In genomic region chr14:104429291-104429861, GRCh38 we compare ENCODE assay signal across 18 cellular contexts.
DNase-seq lines count a peak whose midpoint lies in the region; ATAC-seq lines count a peak whose summit lies in the region.
"Had no signal": no experiment of that assay in that cellular context is flagged by ENCODE, and none has a peak within 500 bp of the region (broad histone marks: within the 10 kb centered on the region; RNA-seq: fewer than 3 reads in every experiment).

No MANE protein-coding gene starts in this region.

- CTCF ChIA-PET in activated CD4-positive, alpha-beta T cell treated with anti-CD3 and anti-CD28 coated beads, Interleukin-2, amount 10 ng/mL, durations not matched to agents 7 days and 5 days (lab: Charles Lee): no interaction called here

- H3K4me3 ChIP-seq in BLaER1: no peak overlapping the region
- H3K4me3 ChIP-seq: heart left ventricle, lung, right lobe of liver had no signal

- no peaks in the 10 kb centered on the region for H3K9me3 ChIP-seq in BLaER1
- H3K9me3 ChIP-seq: heart left ventricle, right lobe of liver had no signal

- no peaks in the 10 kb centered on the region for H3K36me3 Mint-ChIP-seq in activated CD4-positive, alpha-beta T cell treated with anti-CD3 and anti-CD28 coated beads, Interleukin-2, amount 10 ng/mL, durations not matched to agents 7 days and 5 days (ENCODE audit: low read depth)

- peak overlapping the region; percentile 42 for H3K4me2 ChIP-seq in BLaER1

- H4K20me1 ChIP-seq in BLaER1: no peaks in the 10 kb centered on the region

- peaks cover 76% of the 10 kb centered on the region for H3K4me1 ChIP-seq in BLaER1
- H3K4me1 ChIP-seq: right lobe of liver had no signal

- no peak overlapping the region for H3K27ac Mint-ChIP-seq in activated CD4-positive, alpha-beta T cell treated with anti-CD3 and anti-CD28 coated beads, Interleukin-2, amount 10 ng/mL, durations not matched to agents 7 days and 5 days

- no peaks in the 10 kb centered on the region for H3K36me3 ChIP-seq in BLaER1
- H3K36me3 ChIP-seq: heart left ventricle, right lobe of liver had no signal

- POLR2A ChIA-PET in activated CD4-positive, alpha-beta T cell treated with anti-CD3 and anti-CD28 coated beads, Interleukin-2, amount 10 ng/mL, durations not matched to agents 7 days and 5 days (lab: Charles Lee): no interaction called here

- ATAC-seq in left lobe of liver (no peak), GM18511 (IDR thresholded peaks at IDR 0.05; ENCODE audit: unreplicated experiment) (no peak)
- ATAC-seq: activated CD4-positive, CD25-positive, alpha-beta regulatory T cell treated with anti-CD3 and anti-CD28 coated beads, Interleukin-2, amount 50 U/mL, for 24 hours; heart left ventricle; Panc1; right lobe of liver had no signal

- DNase-seq in NCI-H510A treated with DMSO at 0.1 percent for 48 hours (lab: John Stamatoyannopoulos, UW) (peak; percentile 39), NCI-H510A (lab: John Stamatoyannopoulos, UW) (no peak), NCI-H524 treated with DMSO at 0.1 percent for 48 hours (lab: John Stamatoyannopoulos, UW) (peak; percentile 54), left lobe of liver (ENCODE audit: low spot score) (peak; percentile 37), hippocampal formation (lab: John Stamatoyannopoulos, UW) (no peak)
- DNase-seq in activated CD4-positive, alpha-beta T cell treated with anti-CD3 and anti-CD28 coated beads, Interleukin-2, amount 10 ng/mL, durations not matched to agents 7 days and 5 days: no peak
- DNase-seq: activated effector memory CD4-positive, alpha-beta T cell treated with anti-CD3 and anti-CD28 coated beads, Interleukin-2, amount 50 U/mL, for 16 hours; cortex of kidney; NCI-H1105; T1000 had no signal

- H3K4me1 Mint-ChIP-seq in activated CD4-positive, alpha-beta T cell treated with anti-CD3 and anti-CD28 coated beads, Interleukin-2, amount 10 ng/mL, durations not matched to agents 7 days and 5 days: no peaks in the 10 kb centered on the region

- H3K27me3 ChIP-seq in BLaER1: no peaks in the 10 kb centered on the region
- H3K27me3 ChIP-seq: heart left ventricle, right lobe of liver had no signal

- no peaks in the 10 kb centered on the region for H3K9me3 Mint-ChIP-seq in activated CD4-positive, alpha-beta T cell treated with anti-CD3 and anti-CD28 coated beads, Interleukin-2, amount 10 ng/mL, durations not matched to agents 7 days and 5 days

- H3K9ac ChIP-seq in BLaER1: no peak overlapping the region

- H3K4me3 Mint-ChIP-seq in activated CD4-positive, alpha-beta T cell treated with anti-CD3 and anti-CD28 coated beads, Interleukin-2, amount 10 ng/mL, durations not matched to agents 7 days and 5 days: no peak overlapping the region

- no peak overlapping the region for H3K27ac ChIP-seq in BLaER1
- H3K27ac ChIP-seq: C4-2B, heart left ventricle, right lobe of liver had no signal

- H3K27me3 Mint-ChIP-seq in activated CD4-positive, alpha-beta T cell treated with anti-CD3 and anti-CD28 coated beads, Interleukin-2, amount 10 ng/mL, durations not matched to agents 7 days and 5 days: no peaks in the 10 kb centered on the region

Comparison
In these comparisons a context has a peak if more than half of its experiments do, and no peak if none do; other contexts are left out.
1. DNase-seq: peak in NCI-H510A treated with DMSO at 0.1 percent for 48 hours (single experiment), NCI-H524 treated with DMSO at 0.1 percent for 48 hours (single experiment) and left lobe of liver (single experiment); none in NCI-H510A (single experiment), activated CD4-positive, alpha-beta T cell treated with anti-CD3 and anti-CD28 coated beads, Interleukin-2, amount 10 ng/mL, durations not matched to agents 7 days and 5 days (single experiment) and hippocampal formation (0 of 2).